ENCODE assay signal across 20 cellular contexts in the genomic region with DNA sequence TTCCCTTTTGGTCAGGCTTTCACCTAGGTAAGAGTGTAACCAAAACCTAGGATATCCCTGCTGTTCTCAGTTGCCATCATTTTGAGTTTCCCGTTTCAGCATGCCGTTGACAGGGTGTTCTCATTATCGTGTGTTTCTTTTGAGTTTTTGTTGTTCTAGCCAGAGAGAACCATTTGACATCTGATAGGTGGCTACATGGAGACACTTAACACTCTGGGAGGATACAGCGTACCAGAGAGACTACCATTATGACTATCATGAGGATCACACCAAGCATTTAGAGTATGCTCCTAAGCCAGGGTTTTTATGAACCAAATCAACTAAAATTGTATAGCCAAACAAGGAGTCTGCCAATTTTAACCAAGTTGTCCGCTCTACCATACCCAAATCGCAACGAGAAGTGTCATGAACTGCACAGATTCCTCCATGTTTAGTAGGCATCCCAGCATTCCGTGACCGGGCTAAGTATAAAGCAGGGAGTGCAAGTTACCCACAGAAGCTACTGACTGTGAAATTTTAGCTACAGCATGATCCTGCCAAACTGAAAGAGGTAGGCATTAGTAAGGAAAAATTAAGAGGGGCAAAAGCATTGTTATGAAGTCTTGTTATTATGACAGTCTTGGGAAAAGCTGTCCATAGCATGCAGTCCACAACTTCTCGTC. TPM values are rescaled to one million over a fixed set of nuclear protein-coding genes. Genes with fewer than 3 reads are reported as not detected.
DNase-seq lines count a peak whose midpoint lies in the region; ATAC-seq and TF ChIP-seq lines count a peak whose summit lies in the region.
"Had no signal": no experiment of that assay in that cellular context is flagged by ENCODE, and none has a peak within 500 bp of the region (broad histone marks: within the 10 kb centered on the region; RNA-seq: fewer than 3 reads in every experiment).

No MANE protein-coding gene starts in this region.

- no peak overlapping the region for H3K23ac ChIP-seq in trophoblast cell (ENCODE audit: low read length)

- H3K27me3 ChIP-seq in left ventricle myocardium inferior (ENCODE audit: low read depth) (no peaks in the 10 kb centered on the region), heart right ventricle (no peaks in the 10 kb centered on the region), trophoblast cell (ENCODE audit: insufficient read depth, low read length) (no peaks in the 10 kb centered on the region)
- H3K27me3 ChIP-seq: Peyer's patch had no signal

- H3K4me3 ChIP-seq in left ventricle myocardium inferior (no peak overlapping the region), heart right ventricle (no peak overlapping the region), trophoblast cell (ENCODE audit: low read depth, low read length) (no peak overlapping the region)
- H3K4me3 ChIP-seq: Peyer's patch had no signal

- H3K9me3 Mint-ChIP-seq in brain: peaks cover 0 to 3% (median 0%) of the 10 kb centered on the region in 5 experiments
- H3K9me3 Mint-ChIP-seq: CD4-positive, alpha-beta T cell had no signal

- intact Hi-C loops in left ventricle myocardium inferior (cut with micrococcal nuclease) (no loop called here), heart right ventricle (cut with DNase I) (loop anchor here in 1 of 10 donors (5.0 kb wide), 1 partner anchor 37 kb away; no protein-coding TSS in a partner anchor)

- H3K79me1 ChIP-seq in trophoblast cell (ENCODE audit: low read length): no peaks in the 10 kb centered on the region

- peak overlapping the region in 3 of 5 experiments; percentile 2 to 54 (median 5) for H3K27ac Mint-ChIP-seq in brain
- H3K27ac Mint-ChIP-seq: CD4-positive, alpha-beta T cell had no signal

- no peak overlapping the region for H3K4ac ChIP-seq in trophoblast cell (ENCODE audit: low read depth, low read length)

- no peak for TF ChIP-seq CTCF in left ventricle myocardium inferior (IDR thresholded peaks at IDR 0.05; ENCODE audit: borderline replicate concordance)
- TF ChIP-seq CTCF in heart right ventricle (IDR thresholded peaks at IDR 0.05): no peak
- no peak for TF ChIP-seq CTCF in brain (conservative IDR thresholded peaks at IDR 0.05)

- no peak overlapping the region for H2AK5ac ChIP-seq in trophoblast cell (ENCODE audit: low read length)

- no peaks in the 10 kb centered on the region for H3K9me3 ChIP-seq in left ventricle myocardium inferior (replicated peaks)
- H3K9me3 ChIP-seq in heart right ventricle: no peaks in the 10 kb centered on the region
- H3K9me3 ChIP-seq in trophoblast cell (ENCODE audit: insufficient read depth, low read depth, low read length): no peaks in the 10 kb centered on the region
- H3K9me3 ChIP-seq: Peyer's patch had no signal

- no peak overlapping the region for H3K4me3 Mint-ChIP-seq in brain
- H3K4me3 Mint-ChIP-seq: CD4-positive, alpha-beta T cell had no signal

- H2AFZ ChIP-seq in trophoblast cell (ENCODE audit: insufficient read depth, low read length, poor library complexity): no peak overlapping the region

- peaks cover 2% of the 10 kb centered on the region for H3K79me2 ChIP-seq in trophoblast cell (ENCODE audit: control insufficient read depth, insufficient read depth, low read length, poor library complexity)

- H3K4me1 ChIP-seq in left ventricle myocardium inferior (peaks cover 84% of the 10 kb centered on the region), heart right ventricle (peaks cover 3 to 70% (median 49%) of the 10 kb centered on the region in 9 donors), trophoblast cell (ENCODE audit: control insufficient read depth in 1 of 2, insufficient read depth in 2 of 2, low read length in 2 of 2) (no peaks in the 10 kb centered on the region)
- H3K4me1 ChIP-seq: Peyer's patch had no signal

- no peaks in the 10 kb centered on the region for H3K27me3 Mint-ChIP-seq in brain
- H3K27me3 Mint-ChIP-seq: CD4-positive, alpha-beta T cell had no signal

- peaks cover 59% of the 10 kb centered on the region for H3K36me3 Mint-ChIP-seq in brain

- H3K36me3 ChIP-seq in left ventricle myocardium inferior (peaks cover 8% of the 10 kb centered on the region), heart right ventricle (peaks cover 0 to 30% (median 0%) of the 10 kb centered on the region in 9 donors), trophoblast cell (ENCODE audit: control insufficient read depth in 1 of 2, insufficient read depth in 2 of 2, low read length in 2 of 2) (peaks cover 2 to 3% of the 10 kb centered on the region in 2 experiments)
- H3K36me3 ChIP-seq: Peyer's patch had no signal

- no peak overlapping the region for H3K18ac ChIP-seq in trophoblast cell (ENCODE audit: low read length)

- no peak for DNase-seq in left ventricle myocardium inferior
- no peak for DNase-seq in heart right ventricle
- DNase-seq in trophoblast cell: no peak
- no peak for DNase-seq in NCI-H748 treated with DMSO at 0.1 percent for 48 hours (lab: John Stamatoyannopoulos, UW)
- no peak for DNase-seq in RPMI8226
- no peak for DNase-seq in activated T-cell treated with anti-CD3 and anti-CD28 coated beads, Interleukin-2, amount 50 U/mL, for 48 hours
- DNase-seq: CD4-positive, alpha-beta T cell; DMS153; GDM1; GOT3; MM.1S; NCI-H1092; NCI-H1436 treated with DMSO at 0.1 percent for 48 hours; NCI-H2029; NCI-H446 treated with DMSO at 0.1 percent for 48 hours; NK-92 treated with Interleukin-12 subunit alpha and Interleukin-12 subunit beta, amount 100 ng/mL, for 24 hours; Peyer's patch had no signal

- no peak overlapping the region for H4K91ac ChIP-seq in trophoblast cell (ENCODE audit: low read depth, low read length)

- H2BK12ac ChIP-seq in trophoblast cell (ENCODE audit: low read length): no peak overlapping the region

- H3K4me1 Mint-ChIP-seq in brain: peaks cover 30% of the 10 kb centered on the region

- H3K14ac ChIP-seq in trophoblast cell (ENCODE audit: low read length): no peak overlapping the region

- H3K27ac ChIP-seq in left ventricle myocardium inferior (replicated peaks) (peak overlapping the region; percentile 45), heart right ventricle (peak overlapping the region in 5 of 10 donors; percentile 3 to 37 (median 25)), trophoblast cell (ENCODE audit: low read depth, low read length) (peak overlapping the region; percentile 23)
- H3K27ac ChIP-seq: Peyer's patch had no signal

- ATAC-seq in heart right ventricle (no peak), GM21529 (IDR thresholded peaks at IDR 0.05; ENCODE audit: unreplicated experiment) (no peak)
- ATAC-seq: HCT116 had no signal

- H2BK120ac ChIP-seq in trophoblast cell (ENCODE audit: insufficient read depth, low read length, poor library complexity): no peak overlapping the region

- H4K8ac ChIP-seq in trophoblast cell (ENCODE audit: low read depth, low read length): no peak overlapping the region

- no peak overlapping the region for H3K4me2 ChIP-seq in trophoblast cell (ENCODE audit: low read length)

- WGBS in heart right ventricle, 2 donors: 89 to 94% methylated on average over 10 of the region's 10 CpGs
- no CpG with 5 or more reads among the region's 10 CpGs for WGBS in trophoblast cell (ENCODE audit: extremely low coverage, insufficient coverage, insufficient read length)

- no peak overlapping the region for H4K12ac ChIP-seq in trophoblast cell (ENCODE audit: low read depth, low read length)

- no peak overlapping the region for H3K9ac ChIP-seq in trophoblast cell (ENCODE audit: low read length)

- no peak overlapping the region for H2BK5ac ChIP-seq in trophoblast cell (ENCODE audit: low read depth, low read length, poor library complexity)

RNA-seq across cellular contexts. Expression of a gene that starts 48.8 kb away (rescaled TPM):
- total RNA-seq in left ventricle myocardium inferior (103 TPM), heart right ventricle (100 to 1,000 TPM in 3 of 10 donors, 10 to 100 TPM in 7; 62.3 to 246 (median 72.6) TPM)
- polyA plus RNA-seq in heart right ventricle (100 to 1,000 TPM in 1 of 2 donors, 10 to 100 TPM in 1; 85.4 to 136 TPM), brain (ENCODE audit: insufficient read depth, low read depth, low replicate concordance) (38.2 TPM)
- polyA plus RNA-seq in trophoblast cell (2013): 58.6 and 59.7 TPM in 2 replicates
